2 cellular contexts compared by ENCODE assay signal in genomic region chr14:75941030-75941429, GRCh38.
TF ChIP-seq lines count a peak whose summit lies in the region.

No MANE protein-coding gene starts in this region.

TF ChIP-seq in SK-N-SH treated with all-trans-retinoic acid at 6 μM for 48 hours, 23 proteins besides CTCF, POLR2A, EP300 and RAD21 (continued from another document):
- TF ChIP-seq ZNF70 (CRISPR knock-in tag; IDR thresholded peaks at IDR 0.05) (no peak), CREB5 (CRISPR knock-in tag; IDR thresholded peaks at IDR 0.05; ENCODE audit: low read depth) (no peak), CSDC2 (CRISPR knock-in tag; IDR thresholded peaks at IDR 0.05) (no peak), PATZ1 (CRISPR knock-in tag; IDR thresholded peaks at IDR 0.05; ENCODE audit: borderline replicate concordance) (no peak), TSHZ2 (CRISPR knock-in tag; IDR thresholded peaks at IDR 0.05) (no peak), SNAI2 (CRISPR knock-in tag; IDR thresholded peaks at IDR 0.05) (no peak), PPARA (CRISPR knock-in tag; IDR thresholded peaks at IDR 0.05; ENCODE audit: borderline replicate concordance) (no peak), OSR1 (CRISPR knock-in tag; IDR thresholded peaks at IDR 0.05) (no peak), ARNTL (CRISPR knock-in tag; IDR thresholded peaks at IDR 0.05; ENCODE audit: borderline replicate concordance, low read depth) (no peak), GLIS3 (CRISPR knock-in tag; IDR thresholded peaks at IDR 0.05) (no peak), ZFP30 (CRISPR knock-in tag; IDR thresholded peaks at IDR 0.05) (no peak), ZC3H10 (CRISPR knock-in tag; IDR thresholded peaks at IDR 0.05) (no peak), ZNF8 (CRISPR knock-in tag; IDR thresholded peaks at IDR 0.05) (no peak), BACH2 (CRISPR knock-in tag; IDR thresholded peaks at IDR 0.05; ENCODE audit: borderline replicate concordance) (no peak), ISL1 (CRISPR knock-in tag; IDR thresholded peaks at IDR 0.05) (no peak), ZFP3 (CRISPR knock-in tag; IDR thresholded peaks at IDR 0.05) (no peak)

TF ChIP-seq in SK-N-SH, 30 proteins besides CTCF, POLR2A, EP300 and RAD21 (continued from another document):
- TF ChIP-seq ZBTB33 (IDR thresholded peaks at IDR 0.05; ENCODE audit: borderline replicate concordance, low read depth) (no peak), MXI1 (IDR thresholded peaks at IDR 0.05; ENCODE audit: low read depth, low read length) (no peak), JUND (IDR thresholded peaks at IDR 0.05) (no peak), FOXJ3 (CRISPR knock-in tag; IDR thresholded peaks at IDR 0.05) (no peak), FOSL2 (IDR thresholded peaks at IDR 0.05; ENCODE audit: borderline replicate concordance, low read depth) (no peak), USF2 (IDR thresholded peaks at IDR 0.05; ENCODE audit: borderline replicate concordance, low read depth, low read length) (no peak), POLR2AphosphoS5 (IDR thresholded peaks at IDR 0.05; ENCODE audit: low read depth, low read length) (no peak), MEF2A (IDR thresholded peaks at IDR 0.05; ENCODE audit: borderline replicate concordance, low read depth) (no peak), REST (IDR thresholded peaks at IDR 0.05; ENCODE audit: low read depth, low read length) (no peak), RFX5 (IDR thresholded peaks at IDR 0.05; ENCODE audit: low read length) (no peak), RCOR1 (IDR thresholded peaks at IDR 0.05; ENCODE audit: low read length) (no peak), FOXM1 (IDR thresholded peaks at IDR 0.05; ENCODE audit: low read depth) (no peak), GATA2 (CRISPR knock-in tag; IDR thresholded peaks at IDR 0.05) (no peak), TEAD4 (IDR thresholded peaks at IDR 0.05; ENCODE audit: borderline replicate concordance, insufficient read depth) (no peak), CHD2 (IDR thresholded peaks at IDR 0.05; ENCODE audit: low read length, partially characterized antibody) (no peak), RXRA (IDR thresholded peaks at IDR 0.05; ENCODE audit: borderline replicate concordance, low read depth) (no peak), YY1 (IDR thresholded peaks at IDR 0.05; ENCODE audit: low read depth) (no peak)
TF ChIP-seq in SK-N-SH: peak in this region for 0.
